Comparison of ENCODE assay signal across 14 cellular contexts in the genomic region with DNA sequence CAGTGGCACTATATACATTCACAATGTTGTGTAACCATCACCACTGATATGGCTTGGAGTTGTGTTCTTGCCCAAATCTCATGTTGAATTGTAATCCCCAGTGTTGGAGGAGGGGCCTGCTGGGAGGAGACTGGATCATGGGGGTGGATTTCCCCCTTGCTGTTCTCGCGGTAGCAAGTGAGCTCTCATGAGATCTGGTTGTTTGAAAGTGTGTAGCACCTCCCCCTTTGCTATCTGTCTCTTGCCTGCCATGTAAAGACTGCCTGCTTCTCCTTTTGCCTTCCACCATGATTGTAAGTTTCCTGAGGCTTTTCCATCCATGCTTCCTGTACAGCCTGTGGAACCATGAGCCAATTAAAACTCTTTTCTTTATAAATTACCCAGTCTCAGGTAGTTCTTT. TPM values are rescaled to one million over a fixed set of nuclear protein-coding genes. Genes with fewer than 3 reads are reported as not detected.
DNase-seq lines count a peak whose midpoint lies in the region; ATAC-seq, FAIRE-seq and TF ChIP-seq lines count a peak whose summit lies in the region.
"Not testable (repeated sequence)": the region's sequence is repeated elsewhere in the genome, so short reads cannot be mapped to it uniquely, and the experiment has no call there.
"Had no signal": no experiment of that assay in that cellular context is flagged by ENCODE, and none has a peak within 500 bp of the region (broad histone marks: within the 10 kb centered on the region; RNA-seq: fewer than 3 reads in every experiment).

No MANE protein-coding gene starts in this region.

- H3K4me1 ChIP-seq in K562 (replicated peaks in 1 of 2; ENCODE audit: control insufficient read depth in 2 of 2, insufficient read depth in 2 of 2, low read length in 2 of 2); HepG2 (ENCODE audit: insufficient read depth, low read length): not testable (repeated sequence)

- H2AFZ ChIP-seq in K562 (ENCODE audit: low read depth, low read length); HepG2 (ENCODE audit: low read length): not testable (repeated sequence)

- not testable (repeated sequence) for H3K4me2 ChIP-seq in K562 (ENCODE audit: insufficient read depth, low read length); HepG2 (ENCODE audit: low read depth, low read length)

- CTCF ChIA-PET in activated CD8-positive, alpha-beta memory T cell treated with anti-CD3 and anti-CD28 coated beads, Interleukin-2, amount 10 ng/mL, durations not matched to agents 7 days and 5 days (lab: Charles Lee); K562 (lab: Yijun Ruan, JAX; ENCODE audit: low intra/inter-chr PET ratio); HepG2 (lab: Yijun Ruan, JAX; ENCODE audit: low intra/inter-chr PET ratio, low total read pairs): not testable (repeated sequence)

- in situ Hi-C loops in K562 (cut with MboI); HepG2 (cut with HindIII; ENCODE audit: extremely low pct_ligation_motif_present, low pct_unique_long_range_greater_than_20kb): not testable (repeated sequence)

- not testable (repeated sequence) for FAIRE-seq in K562 (lab: Jason Lieb, UNC); HepG2 (lab: Jason Lieb, UNC)

- H3K27ac Mint-ChIP-seq in activated CD4-positive, alpha-beta T cell treated with anti-CD3 and anti-CD28 coated beads, Interleukin-2, amount 10 ng/mL, durations not matched to agents 24 days and 14 days; activated CD8-positive, alpha-beta memory T cell treated with anti-CD3 and anti-CD28 coated beads, Interleukin-2, amount 10 ng/mL, durations not matched to agents 7 days and 5 days; osteocyte (ENCODE audit: unreplicated experiment): not testable (repeated sequence)

- H3K4me1 Mint-ChIP-seq in activated CD4-positive, alpha-beta T cell treated with anti-CD3 and anti-CD28 coated beads, Interleukin-2, amount 10 ng/mL, durations not matched to agents 24 days and 14 days; activated CD8-positive, alpha-beta memory T cell treated with anti-CD3 and anti-CD28 coated beads, Interleukin-2, amount 10 ng/mL, durations not matched to agents 7 days and 5 days; osteocyte (ENCODE audit: unreplicated experiment): not testable (repeated sequence)

- H3K36me3 Mint-ChIP-seq in activated CD4-positive, alpha-beta T cell treated with anti-CD3 and anti-CD28 coated beads, Interleukin-2, amount 10 ng/mL, durations not matched to agents 24 days and 14 days (ENCODE audit: low read depth); activated CD8-positive, alpha-beta memory T cell treated with anti-CD3 and anti-CD28 coated beads, Interleukin-2, amount 10 ng/mL, durations not matched to agents 7 days and 5 days; osteocyte (ENCODE audit: unreplicated experiment): not testable (repeated sequence)

- H3K4me3 ChIP-seq in K562; HepG2 (replicated peaks in 1 of 3; ENCODE audit: insufficient read depth in 1 of 3, low read depth in 2 of 3, low read length in 3 of 3): not testable (repeated sequence)

- not testable (repeated sequence) for TF ChIP-seq EP300 in K562 (IDR thresholded peaks at IDR 0.05; ENCODE audit: low read length); HepG2 (IDR thresholded peaks at IDR 0.05; ENCODE audit: low read depth in 2 of 2, low read length in 2 of 2); HepG2 (CRISPR knock-in tag; IDR thresholded peaks at IDR 0.05; ENCODE audit: borderline replicate concordance)

- DNase-seq in activated CD4-positive, alpha-beta T cell treated with anti-CD3 and anti-CD28 coated beads, Interleukin-2, amount 10 ng/mL, durations not matched to agents 24 days and 14 days: peak; percentile 37
- peak; percentile 23 for DNase-seq in activated CD8-positive, alpha-beta memory T cell treated with anti-CD3 and anti-CD28 coated beads, Interleukin-2, amount 10 ng/mL, durations not matched to agents 7 days and 5 days
- not testable (repeated sequence) for DNase-seq in K562 (ENCODE audit: extremely low read depth in 1 of 4, low spot score in 3 of 4); HepG2 (ENCODE audit: low spot score)
- peak; percentile 53 for DNase-seq in osteocyte (ENCODE audit: extremely low spot score, unreplicated experiment)

- not testable (repeated sequence) for H3K9me3 Mint-ChIP-seq in activated CD4-positive, alpha-beta T cell treated with anti-CD3 and anti-CD28 coated beads, Interleukin-2, amount 10 ng/mL, durations not matched to agents 24 days and 14 days; activated CD8-positive, alpha-beta memory T cell treated with anti-CD3 and anti-CD28 coated beads, Interleukin-2, amount 10 ng/mL, durations not matched to agents 7 days and 5 days (ENCODE audit: low read depth); osteocyte (ENCODE audit: unreplicated experiment)

- intact Hi-C loops in activated CD4-positive, alpha-beta T cell treated with anti-CD3 and anti-CD28 coated beads, Interleukin-2, amount 10 ng/mL, durations not matched to agents 24 days and 14 days (cut with micrococcal nuclease); K562 (cut with micrococcal nuclease); HepG2 (cut with micrococcal nuclease; ENCODE audit: unreplicated experiment): not testable (repeated sequence)

- ATAC-seq in activated CD8-positive, alpha-beta memory T cell treated with anti-CD3 and anti-CD28 coated beads, Interleukin-2, amount 10 ng/mL, durations not matched to agents 7 days and 5 days; K562; HepG2: not testable (repeated sequence)

- TF ChIP-seq CTCF in K562 (IDR thresholded peaks at IDR 0.05 in 2 of 3, conservative IDR thresholded peaks at IDR 0.05 in 1 of 3; ENCODE audit: insufficient read depth in 2 of 3, low read depth in 1 of 3, low read length in 3 of 3); HepG2 (CRISPR knock-in tag; IDR thresholded peaks at IDR 0.05); osteocyte (IDR thresholded peaks at IDR 0.05): not testable (repeated sequence)

- WGBS in K562 (ENCODE audit: insufficient coverage, low coverage, missing lambda C conversion rate): 0% methylated on average over 2 of the region's 2 CpGs
- 0% methylated on average over 2 of the region's 2 CpGs for WGBS in HepG2 (ENCODE audit: low lambda C conversion rate)

- not testable (repeated sequence) for TF ChIP-seq POLR2A in K562 (conservative IDR thresholded peaks at IDR 0.05); HepG2 (IDR thresholded peaks at IDR 0.05; ENCODE audit: insufficient read depth in 1 of 2, low read depth in 2 of 2, low read length in 2 of 2)

- not testable (repeated sequence) for TF ChIP-seq RAD21 in K562 (CRISPR knock-in tag; conservative IDR thresholded peaks at IDR 0.05 in 1 of 2, IDR thresholded peaks at IDR 0.05 in 1 of 2); HepG2 (CRISPR knock-in tag; IDR thresholded peaks at IDR 0.05)

- H3K4me3 Mint-ChIP-seq in activated CD4-positive, alpha-beta T cell treated with anti-CD3 and anti-CD28 coated beads, Interleukin-2, amount 10 ng/mL, durations not matched to agents 24 days and 14 days; activated CD8-positive, alpha-beta memory T cell treated with anti-CD3 and anti-CD28 coated beads, Interleukin-2, amount 10 ng/mL, durations not matched to agents 7 days and 5 days; osteocyte (ENCODE audit: unreplicated experiment): not testable (repeated sequence)

- not testable (repeated sequence) for H3K27ac ChIP-seq in K562 (ENCODE audit: extremely low read depth, low read depth, low read length); HepG2 (ENCODE audit: extremely low read length, insufficient read depth, low read length)

- H3K27me3 Mint-ChIP-seq in activated CD4-positive, alpha-beta T cell treated with anti-CD3 and anti-CD28 coated beads, Interleukin-2, amount 10 ng/mL, durations not matched to agents 24 days and 14 days: peaks cover 19% of the 10 kb centered on the region
- peaks cover 25% of the 10 kb centered on the region for H3K27me3 Mint-ChIP-seq in activated CD8-positive, alpha-beta memory T cell treated with anti-CD3 and anti-CD28 coated beads, Interleukin-2, amount 10 ng/mL, durations not matched to agents 7 days and 5 days
- peaks cover 44% of the 10 kb centered on the region for H3K27me3 Mint-ChIP-seq in osteocyte (ENCODE audit: unreplicated experiment)

- not testable (repeated sequence) for BruUV-seq in K562 (replicated peaks; lab: Mats Ljungman, UMichigan); HepG2 (replicated peaks; lab: Mats Ljungman, UMichigan)

- POLR2A ChIA-PET in K562 (lab: Yijun Ruan, JAX); HepG2 (lab: Yijun Ruan, JAX): not testable (repeated sequence)

- H3K9me1 ChIP-seq in K562 (ENCODE audit: control insufficient read depth, insufficient read depth, low read length): not testable (repeated sequence)

- H3K79me2 ChIP-seq in K562 (ENCODE audit: control insufficient read depth, insufficient read depth, low read length); HepG2 (ENCODE audit: insufficient read depth, low read length): not testable (repeated sequence)

- not testable (repeated sequence) for H3K9ac ChIP-seq in K562 (ENCODE audit: insufficient read depth in 1 of 2, low read depth in 2 of 2, low read length in 2 of 2); HepG2 (ENCODE audit: insufficient read depth, low read depth, low read length)

- H3K36me3 ChIP-seq in K562 (ENCODE audit: control insufficient read depth, insufficient read depth, low read length); HepG2 (replicated peaks in 1 of 2; ENCODE audit: control insufficient read depth in 1 of 2, insufficient read depth in 2 of 2, low read length in 2 of 2): not testable (repeated sequence)

- not testable (repeated sequence) for H3K27me3 ChIP-seq in K562 (ENCODE audit: control insufficient read depth in 2 of 2, insufficient read depth in 2 of 2, low read length in 2 of 2); HepG2 (ENCODE audit: control insufficient read depth in 1 of 2, insufficient read depth in 2 of 2, low read length in 2 of 2)

- H4K20me1 ChIP-seq in K562 (replicated peaks; ENCODE audit: control insufficient read depth, insufficient read depth, low read length); HepG2 (ENCODE audit: insufficient read depth, low read length): not testable (repeated sequence)

- H3K9me3 ChIP-seq in K562 (replicated peaks; ENCODE audit: control insufficient read depth, insufficient read depth, low read depth, low read length); HepG2 (ENCODE audit: low read length): not testable (repeated sequence)

RNA-seq across cellular contexts. Expression of a gene that starts 17.1 kb away (rescaled TPM):
- total RNA-seq in activated CD4-positive, alpha-beta T cell treated with anti-CD3 and anti-CD28 coated beads, Interleukin-2, amount 10 ng/mL, durations not matched to agents 24 days and 14 days: not detected in 2 replicates
- under 1 TPM in 1 of 2 experiments, not detected in 1; 0.29 TPM for total RNA-seq in activated CD8-positive, alpha-beta memory T cell treated with anti-CD3 and anti-CD28 coated beads, Interleukin-2, amount 10 ng/mL, durations not matched to agents 7 days and 5 days
- total RNA-seq in K562 (2011; cell fraction: chromatin; rRNA removed; ENCODE audit: low replicate concordance): not detected in 2 replicates
- not detected in 2 replicates for total RNA-seq in K562 (2011; cell fraction: nucleolus; rRNA removed)
- total RNA-seq in K562 (2011; cell fraction: nucleoplasm; rRNA removed): not detected in 2 replicates
- not detected in 2 replicates for total RNA-seq in K562 (2014; rRNA removed)
- total RNA-seq in K562 (2014; rRNA removed; fragmentation: Illumina TruSeq; extraction: Trizol): not detected in 2 replicates
- total RNA-seq in K562 (2015; rRNA removed; fragmentation: Illumina TruSeq; extraction: Trizol): not detected in 2 replicates
- not detected in 2 replicates for total RNA-seq in K562 (2021)
- not detected in 2 replicates for polyA plus RNA-seq in K562 (2011; rRNA removed)
- not detected in 2 replicates for polyA plus RNA-seq in K562 (2011; cell fraction: cytosol; rRNA removed)
- polyA plus RNA-seq in K562 (2011; cell fraction: nucleus; rRNA removed): not detected in 2 replicates
- polyA plus RNA-seq in K562 (2012): not detected in 2 replicates
- polyA plus RNA-seq in K562 (2014; fragmentation: Illumina TruSeq; extraction: Trizol): not detected in 2 replicates
- polyA plus RNA-seq in K562 (2014; fragmentation: Nextera tagmentation; extraction: Ambion mirVana): not detected
- polyA plus RNA-seq in K562 (2014; rRNA removed): not detected in 2 replicates
- not detected in 2 replicates for polyA minus RNA-seq in K562 (2011; rRNA and poly(A)+ RNA removed)
- not detected in 2 replicates for polyA minus RNA-seq in K562 (2011; cell fraction: cytosol; rRNA and poly(A)+ RNA removed)
- polyA minus RNA-seq in K562 (2011; cell fraction: nucleus; rRNA and poly(A)+ RNA removed): not detected in 2 replicates
- not detected in 2 replicates for total RNA-seq in HepG2 (2016; rRNA removed; fragmentation: Illumina TruSeq; extraction: Trizol)
- total RNA-seq in HepG2 (2016; cell fraction: cytosol; rRNA removed; fragmentation: Illumina TruSeq; extraction: Trizol; ENCODE audit: low read depth): not detected in 2 replicates
- total RNA-seq in HepG2 (2016; cell fraction: insoluble cytoplasmic fraction; rRNA removed; fragmentation: Illumina TruSeq; extraction: Trizol): not detected in 2 replicates
- total RNA-seq in HepG2 (2016; cell fraction: membrane; rRNA removed; fragmentation: Illumina TruSeq; extraction: Trizol): not detected in 2 replicates
- not detected in 2 replicates for total RNA-seq in HepG2 (2016; cell fraction: nucleus; rRNA removed; fragmentation: Illumina TruSeq; extraction: Trizol)
- polyA plus RNA-seq in HepG2 (2011; rRNA removed): 0.09 and 0.20 TPM in 2 replicates
- polyA plus RNA-seq in HepG2 (2011; cell fraction: cytosol; rRNA removed): 0.03 TPM in 1 of 2 replicates, not detected in the other
- 0.05 TPM in 1 of 2 replicates, not detected in the other for polyA plus RNA-seq in HepG2 (2011; cell fraction: nucleus; rRNA removed)
- 0.07 TPM in 1 of 2 replicates, not detected in the other for polyA plus RNA-seq in HepG2 (2012)
- not detected in 2 replicates for polyA plus RNA-seq in HepG2 (2016; cell fraction: cytosol; fragmentation: Illumina TruSeq; extraction: Trizol; ENCODE audit: low read depth)
- 0.11 TPM in 1 of 2 replicates, not detected in the other for polyA plus RNA-seq in HepG2 (2016; cell fraction: insoluble cytoplasmic fraction; fragmentation: Illumina TruSeq; extraction: Trizol; ENCODE audit: low read depth)
- not detected in 2 replicates for polyA plus RNA-seq in HepG2 (2016; cell fraction: membrane; fragmentation: Illumina TruSeq; extraction: Trizol; ENCODE audit: low read depth)
- polyA plus RNA-seq in HepG2 (2016; cell fraction: nucleus; fragmentation: Illumina TruSeq; extraction: Trizol; ENCODE audit: insufficient read depth, low read depth): 0.38 TPM in 1 of 2 replicates, not detected in the other
- 42.8 TPM in 1 of 2 replicates, not detected in the other for polyA minus RNA-seq in HepG2 (2011; rRNA and poly(A)+ RNA removed; ENCODE audit: low replicate concordance)
- 0.35 TPM in 1 of 2 replicates, not detected in the other for polyA minus RNA-seq in HepG2 (2011; cell fraction: cytosol; rRNA and poly(A)+ RNA removed)
- polyA minus RNA-seq in HepG2 (2011; cell fraction: nucleus; rRNA and poly(A)+ RNA removed): not detected in 2 replicates
- total RNA-seq in osteocyte: not detected in 2 replicates
- total RNA-seq: A673; CD4-positive, alpha-beta T cell; CD8-positive, alpha-beta memory T cell; CD8-positive, alpha-beta T cell; Daoy had no signal
- polyA plus RNA-seq: AG04450; BJ; CD14-positive monocyte; CD4-positive, CD25-positive, alpha-beta regulatory T cell; CD8-positive, alpha-beta memory T cell had no signal
